In the genomic region with DNA sequence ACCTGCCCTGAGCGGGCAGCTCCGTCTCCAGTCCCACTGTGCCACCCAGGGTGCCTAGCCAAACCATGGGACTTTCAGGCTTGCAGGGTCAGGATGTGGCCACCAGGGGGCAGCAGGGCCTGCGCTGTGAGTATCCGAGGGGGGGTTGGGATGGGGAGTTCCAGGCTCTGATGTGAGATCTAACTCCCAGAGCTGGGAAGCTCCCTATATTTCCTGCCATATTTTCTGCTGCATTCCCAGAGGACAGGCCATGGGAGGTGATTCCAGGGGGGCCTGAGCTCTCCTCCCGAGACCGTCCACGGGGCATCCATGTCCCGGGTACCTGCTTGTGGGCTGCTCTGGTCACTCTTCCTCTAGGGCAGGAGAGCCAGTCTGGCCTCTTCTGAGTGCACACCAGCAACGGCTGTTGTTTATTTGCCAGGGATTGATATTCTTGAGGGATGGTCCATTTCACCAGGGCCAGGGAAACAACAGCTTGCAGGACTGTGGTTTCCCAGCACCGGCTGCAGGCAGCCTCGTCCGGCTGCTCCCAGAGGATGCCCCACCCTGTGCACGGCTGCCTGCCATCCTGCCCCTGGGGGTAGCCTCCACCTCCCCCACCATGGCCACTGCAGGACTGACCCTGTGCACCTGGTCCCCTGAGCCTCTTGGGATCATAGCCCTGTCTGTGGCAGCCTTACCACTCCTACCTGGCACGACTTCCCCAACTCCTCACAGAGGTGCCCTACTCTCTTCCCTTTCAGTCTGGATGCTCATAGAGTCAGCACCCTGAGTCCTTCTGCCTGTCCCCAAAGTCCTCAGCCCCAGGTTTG, we compare ENCODE assay signal across 8 cellular contexts. TPM values are rescaled to one million over a fixed set of nuclear protein-coding genes. Genes with fewer than 3 reads are reported as not detected.
DNase-seq lines count a peak whose midpoint lies in the region; ATAC-seq, FAIRE-seq and TF ChIP-seq lines count a peak whose summit lies in the region.

No MANE protein-coding gene starts in this region.

- CTCF ChIA-PET in A549 (lab: Yijun Ruan, JAX) = interaction anchor here (0.6 to 25.8 kb wide), 79 partner anchors 8 to 803 kb away, joined by 3 to 674 read pairs (median 5); a partner anchor contains a TSS

- no peak for TF ChIP-seq EP300 in A549 (IDR thresholded peaks at IDR 0.05)

- TF ChIP-seq RAD21 in A549 (conservative IDR thresholded peaks at IDR 0.05 in 1 of 2, IDR thresholded peaks at IDR 0.05 in 1 of 2) = peak; percentile 85 to 87

- H3K4me3 ChIP-seq in A549 = no peak overlapping the region

- no peaks in the 10 kb centered on the region for H3K9me3 Mint-ChIP-seq in mesothelial cell of epicardium

- peak; percentile 62 to 89 for ATAC-seq in A549

- no peak overlapping the region for H3K27ac ChIP-seq in A549

- no peaks in the 10 kb centered on the region for H3K9me3 ChIP-seq in A549

- H3K4me1 Mint-ChIP-seq in mesothelial cell of epicardium = no peaks in the 10 kb centered on the region

- no peaks in the 10 kb centered on the region for H3K36me3 Mint-ChIP-seq in mesothelial cell of epicardium

- TF ChIP-seq POLR2A in A549 (IDR thresholded peaks at IDR 0.05; ENCODE audit: low read length) = no peak

- peak overlapping the region; percentile 56 for H3K4me2 ChIP-seq in A549

- DNase-seq in A549 (ENCODE audit: low read depth in 1 of 2, low spot score in 1 of 2) = peak; percentile 66 to 88
- peak; percentile 87 for DNase-seq in GM13976 (ENCODE audit: low spot score)
- peak; percentile 62 for DNase-seq in NCI-H510A (lab: John Stamatoyannopoulos, UW)
- peak; percentile 91 for DNase-seq in activated CD8-positive, alpha-beta memory T cell treated with anti-CD3 and anti-CD28 coated beads for 24 hours
- peak; percentile 73 for DNase-seq in effector CD8-positive, alpha-beta T cell (lab: John Stamatoyannopoulos, UW)
- peak in 1 of 2 experiments; percentile 77 for DNase-seq in mesothelial cell of epicardium (ENCODE audit: low spot score in 2 of 2, unreplicated experiment in 2 of 2)
- peak; percentile 43 to 47 for DNase-seq in stimulated activated CD8-positive, alpha-beta memory T cell treated with anti-CD3 and anti-CD28 coated beads, Interleukin-15, amount 100 ng/mL, for 48 hours (ENCODE audit: low read depth in 2 of 2)
- no peak for DNase-seq in NOMO-1 treated with DMSO at 0.1 percent for 48 hours (lab: John Stamatoyannopoulos, UW; ENCODE audit: unreplicated experiment)

- POLR2A ChIA-PET in A549 (lab: Yijun Ruan, JAX) = no interaction called here

- peaks cover 8% of the 10 kb centered on the region; the same call in 2 of the 3 replicates for H3K4me1 ChIP-seq in A549

- H3K27me3 Mint-ChIP-seq in mesothelial cell of epicardium (ENCODE audit: low read depth) = peaks cover 56% of the 10 kb centered on the region

- in situ Hi-C loops in GM13976 (cut with MboI; ENCODE audit: low sequenced_read_pairs, unreplicated experiment) = loop anchor here (10.0 kb wide), 1 partner anchor 74 kb away; no protein-coding TSS in a partner anchor

- no peak overlapping the region for H3K4me3 Mint-ChIP-seq in mesothelial cell of epicardium

- WGBS in A549 (ENCODE audit: missing lambda C conversion rate) = 26% methylated on average over 12 of the region's 14 CpGs

- FAIRE-seq in A549 (lab: Jason Lieb, UNC) = no peak

- TF ChIP-seq CTCF in A549 (IDR thresholded peaks at IDR 0.05) (peak; percentile 94), GM13976 (IDR thresholded peaks at IDR 0.05; ENCODE audit: borderline replicate concordance, control extremely low read depth, extremely low read depth, insufficient read depth, missing control alignments) (peak; percentile 90), mesothelial cell of epicardium (IDR thresholded peaks at IDR 0.05; ENCODE audit: unreplicated experiment) (peak; percentile 89)

- no peak overlapping the region for H3K27ac Mint-ChIP-seq in mesothelial cell of epicardium

TF ChIP-seq in A549, 52 proteins besides CTCF, POLR2A, EP300 and RAD21:
- TF ChIP-seq, protein P1, sequence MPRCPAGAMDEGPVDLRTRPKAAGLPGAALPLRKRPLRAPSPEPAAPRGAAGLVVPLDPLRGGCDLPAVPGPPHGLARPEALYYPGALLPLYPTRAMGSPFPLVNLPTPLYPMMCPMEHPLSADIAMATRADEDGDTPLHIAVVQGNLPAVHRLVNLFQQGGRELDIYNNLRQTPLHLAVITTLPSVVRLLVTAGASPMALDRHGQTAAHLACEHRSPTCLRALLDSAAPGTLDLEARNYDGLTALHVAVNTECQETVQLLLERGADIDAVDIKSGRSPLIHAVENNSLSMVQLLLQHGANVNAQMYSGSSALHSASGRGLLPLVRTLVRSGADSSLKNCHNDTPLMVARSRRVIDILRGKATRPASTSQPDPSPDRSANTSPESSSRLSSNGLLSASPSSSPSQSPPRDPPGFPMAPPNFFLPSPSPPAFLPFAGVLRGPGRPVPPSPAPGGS (IDR thresholded peaks at IDR 0.05) = no peak
- TF ChIP-seq SMC3 (IDR thresholded peaks at IDR 0.05) = peak; percentile 96

RNA-seq across cellular contexts. Expression of a gene that starts 1.2 kb away (rescaled TPM):
- polyA plus RNA-seq in A549 (2011; rRNA removed) (not detected in 2 replicates), A549 (2017; fragmentation: RNase III; extraction: RNeasy Plus Mini Kit Qiagen cat#74134 plus additional on column Dnase treatment) (not detected in 3 replicates)
- not detected in 2 replicates for polyA plus RNA-seq in A549 (2012; cell fraction: cytosol; rRNA removed)
- 0.05 TPM in 1 of 2 replicates, not detected in the other for polyA plus RNA-seq in A549 (2012; cell fraction: nucleus; rRNA removed)
- polyA minus RNA-seq in A549 (2011; rRNA and poly(A)+ RNA removed) = not detected in 2 replicates
- total RNA-seq in mesothelial cell of epicardium = 0.18 TPM in 1 of 3 replicates, not detected in the others

RNA-seq across cellular contexts. Expression of a gene that starts 6.9 kb away (rescaled TPM):
- polyA plus RNA-seq in A549 (2011; rRNA removed) (not detected in 2 replicates), A549 (2017; fragmentation: RNase III; extraction: RNeasy Plus Mini Kit Qiagen cat#74134 plus additional on column Dnase treatment) (not detected in 3 replicates)
- not detected in 2 replicates for polyA plus RNA-seq in A549 (2012; cell fraction: cytosol; rRNA removed)
- not detected in 2 replicates for polyA plus RNA-seq in A549 (2012; cell fraction: nucleus; rRNA removed)
- not detected in 2 replicates for polyA minus RNA-seq in A549 (2011; rRNA and poly(A)+ RNA removed)
- 0.11 to 0.16 TPM in 2 of 3 replicates, not detected in the other for total RNA-seq in mesothelial cell of epicardium

RNA-seq across cellular contexts. Expression of a gene that starts 42.5 kb away (rescaled TPM):
- not detected in 2 replicates for polyA plus RNA-seq in A549 (2011; rRNA removed)
- 0.01 TPM in 1 of 2 replicates, not detected in the other for polyA plus RNA-seq in A549 (2012; cell fraction: cytosol; rRNA removed)
- polyA plus RNA-seq in A549 (2012; cell fraction: nucleus; rRNA removed) = 0.01 TPM in 1 of 2 replicates, not detected in the other
- not detected in 3 replicates for polyA plus RNA-seq in A549 (2017; fragmentation: RNase III; extraction: RNeasy Plus Mini Kit Qiagen cat#74134 plus additional on column Dnase treatment)
- polyA minus RNA-seq in A549 (2011; rRNA and poly(A)+ RNA removed) = not detected in 2 replicates
- total RNA-seq in mesothelial cell of epicardium = not detected in 3 replicates
